Comparison of ENCODE assay signal across 1 cellular context in the genomic region with DNA sequence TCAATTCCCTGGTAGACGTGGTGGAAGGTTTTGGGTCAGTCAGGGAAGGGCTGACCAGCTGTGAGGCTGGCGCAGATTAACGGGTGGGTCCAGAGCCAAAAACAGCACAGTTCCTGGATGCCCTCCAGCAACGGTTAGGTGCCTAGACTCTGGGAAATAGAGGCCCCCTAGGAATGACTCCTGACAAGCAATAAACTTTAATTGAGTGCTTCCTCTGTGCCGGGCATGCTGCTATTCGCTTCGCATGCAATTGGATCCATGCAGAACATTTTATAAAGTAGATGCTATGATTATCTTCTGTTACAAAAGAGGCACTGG.
TF ChIP-seq lines count a peak whose summit lies in the region.

No MANE protein-coding gene starts in this region.

TF ChIP-seq in GM12878, 131 proteins besides CTCF, POLR2A, EP300 and RAD21:
- TF ChIP-seq NFYA (IDR thresholded peaks at IDR 0.05; ENCODE audit: borderline replicate concordance, low read depth, low read length) (no peak), ZSCAN29 (IDR thresholded peaks at IDR 0.05) (no peak), SUPT20H (IDR thresholded peaks at IDR 0.05; ENCODE audit: borderline replicate concordance, control insufficient read depth, low read depth, low read length) (no peak), RAD51 (IDR thresholded peaks at IDR 0.05) (no peak)
TF ChIP-seq in GM12878: peak in this region for 0.
